ENCODE assay signal across 17 cellular contexts in the genomic region with DNA sequence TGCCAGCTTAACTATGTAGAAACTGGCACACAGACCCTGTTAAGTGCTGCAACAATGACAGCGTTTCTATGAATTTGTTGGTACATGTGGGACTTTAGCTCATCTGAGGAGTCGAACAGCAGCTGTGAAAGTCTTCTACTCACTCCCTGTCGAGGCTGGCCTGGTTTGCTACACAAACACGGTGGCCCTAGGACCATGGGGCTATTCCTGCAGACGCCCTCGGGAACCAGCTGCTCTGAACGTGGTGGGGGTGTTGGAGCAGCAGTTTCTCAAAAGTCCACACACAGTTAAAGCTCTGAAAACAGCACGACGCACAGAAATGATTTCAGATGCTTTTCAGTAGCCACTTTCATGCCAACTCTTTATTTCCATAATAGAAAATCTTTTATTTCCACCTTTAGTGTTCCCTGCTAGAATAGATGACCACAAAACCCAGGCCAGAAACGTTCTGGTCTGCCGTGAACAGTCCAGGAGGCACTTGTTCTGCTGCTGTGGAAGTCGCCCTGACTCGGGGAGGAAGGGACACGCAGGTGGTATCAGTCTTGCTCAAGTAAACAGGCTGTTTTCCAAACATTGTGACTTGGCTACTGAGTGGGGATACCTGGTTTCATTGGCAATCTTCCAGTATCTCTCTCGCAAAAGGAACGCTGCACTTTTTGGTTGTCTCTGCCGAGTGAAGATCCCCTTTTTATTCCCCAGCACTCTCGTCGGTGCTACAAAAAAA.
"Had no signal": no experiment of that assay in that cellular context is flagged by ENCODE, and none has a peak within 500 bp of the region (broad histone marks: within the 10 kb centered on the region; RNA-seq: fewer than 3 reads in every experiment).

No MANE protein-coding gene starts in this region.

- H3K27me3 Mint-ChIP-seq: activated CD4-positive, alpha-beta T cell treated with anti-CD3 and anti-CD28 coated beads, Interleukin-2, amount 10 ng/mL, durations not matched to agents 7 days and 5 days; activated naive CD8-positive, alpha-beta T cell treated with anti-CD3 and anti-CD28 coated beads for 36 hours; naive thymus-derived CD8-positive, alpha-beta T cell; progenitor cell of endocrine pancreas; type B pancreatic cell had no signal

- H3K4me1 ChIP-seq: sigmoid colon, suprapubic skin had no signal

- H3K27ac ChIP-seq: esophagus squamous epithelium, sigmoid colon, suprapubic skin had no signal

- H3K4me3 ChIP-seq: esophagus squamous epithelium, mucosa of descending colon, sigmoid colon, suprapubic skin had no signal

- FAIRE-seq: bronchial epithelial cell had no signal

- H3K4me3 Mint-ChIP-seq: activated CD4-positive, alpha-beta T cell treated with anti-CD3 and anti-CD28 coated beads, Interleukin-2, amount 10 ng/mL, durations not matched to agents 7 days and 5 days; activated naive CD8-positive, alpha-beta T cell treated with anti-CD3 and anti-CD28 coated beads for 36 hours; naive thymus-derived CD8-positive, alpha-beta T cell; type B pancreatic cell had no signal

- H3K9me3 Mint-ChIP-seq: activated CD4-positive, alpha-beta T cell treated with anti-CD3 and anti-CD28 coated beads, Interleukin-2, amount 10 ng/mL, durations not matched to agents 7 days and 5 days; activated naive CD8-positive, alpha-beta T cell treated with anti-CD3 and anti-CD28 coated beads for 36 hours; naive thymus-derived CD8-positive, alpha-beta T cell; type B pancreatic cell had no signal

- ATAC-seq: mucosa of descending colon; naive thymus-derived CD8-positive, alpha-beta T cell; stimulated activated naive CD8-positive, alpha-beta T cell treated with anti-CD3 and anti-CD28 coated beads, Interleukin-15, Interleukin-2, amounts not matched to agents 100 U/mL and 50 U/mL, for 24 hours had no signal

- DNase-seq: activated CD4-positive, alpha-beta T cell treated with anti-CD3 and anti-CD28 coated beads, Interleukin-2, amount 10 ng/mL, durations not matched to agents 7 days and 5 days; activated CD4-positive, CD25-positive, alpha-beta regulatory T cell; activated naive CD8-positive, alpha-beta T cell treated with anti-CD3 and anti-CD28 coated beads for 36 hours; esophagus squamous epithelium; foreskin fibroblast; head of caudate nucleus; left cardiac atrium; mammary epithelial cell; mucosa of descending colon; naive thymus-derived CD8-positive, alpha-beta T cell; sigmoid colon; stimulated activated CD4-positive, alpha-beta T cell treated with anti-CD3 and anti-CD28 coated beads, Interleukin-12 subunit alpha, Interleukin-12 subunit beta, amount 100 ng/mL, for 4 hours; stimulated activated naive CD8-positive, alpha-beta T cell treated with anti-CD3 and anti-CD28 coated beads, Interleukin-15, Interleukin-2, amounts not matched to agents 100 U/mL and 50 U/mL, for 24 hours had no signal

- H3K4me1 Mint-ChIP-seq: activated CD4-positive, alpha-beta T cell treated with anti-CD3 and anti-CD28 coated beads, Interleukin-2, amount 10 ng/mL, durations not matched to agents 7 days and 5 days; activated naive CD8-positive, alpha-beta T cell treated with anti-CD3 and anti-CD28 coated beads for 36 hours; naive thymus-derived CD8-positive, alpha-beta T cell had no signal

- H3K9me3 ChIP-seq: esophagus squamous epithelium, mucosa of descending colon, sigmoid colon, suprapubic skin had no signal

- H3K27me3 ChIP-seq: esophagus squamous epithelium, sigmoid colon, suprapubic skin had no signal
